ENCODE assay signal across 14 cellular contexts in the genomic region with DNA sequence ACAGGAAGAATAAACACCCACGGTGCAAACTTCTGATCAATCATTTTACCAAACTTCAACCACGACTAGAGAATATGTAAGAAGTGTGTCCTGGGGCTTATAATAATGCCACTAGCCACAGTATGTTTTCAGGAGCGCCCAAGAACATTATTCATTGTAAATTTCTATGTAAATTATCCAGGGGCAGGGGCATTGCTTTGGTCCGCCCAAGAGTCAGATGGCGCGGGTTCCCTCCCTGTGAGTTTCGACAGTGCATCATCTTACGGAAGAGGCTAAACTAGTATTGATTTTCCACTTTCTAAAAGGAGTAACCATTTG. TPM values are rescaled to one million over a fixed set of nuclear protein-coding genes. Genes with fewer than 3 reads are reported as not detected.
A peak's percentile ranks its signal among the peaks of the same experiment; 100 is the strongest.
DNase-seq lines count a peak whose midpoint lies in the region; ATAC-seq and TF ChIP-seq lines count a peak whose summit lies in the region.
"Had no signal": no experiment of that assay in that cellular context is flagged by ENCODE, and none has a peak within 500 bp of the region (broad histone marks: within the 10 kb centered on the region; RNA-seq: fewer than 3 reads in every experiment).

No MANE protein-coding gene starts in this region.

- H3K4me3 ChIP-seq in iPS DF 6.9 (ENCODE audit: low read length) = peak overlapping the region; percentile 43; the same call in 1 of the 2 replicates
- H3K4me3 ChIP-seq: left lung, SJSA1 had no signal

- no peaks in the 10 kb centered on the region for H3K9me3 Mint-ChIP-seq in T-helper 2 cell treated with Interferon-gamma antibody and Interleukin-4, amounts not matched to agents 5 μg/mL and 100 μg/mL, for 36 hours
- H3K9me3 Mint-ChIP-seq in activated CD8-positive, alpha-beta T cell treated with anti-CD3 and anti-CD28 coated beads, Interleukin-2, amount 10 ng/mL, durations not matched to agents 7 days and 5 days (ENCODE audit: insufficient read depth) = no peaks in the 10 kb centered on the region
- no peaks in the 10 kb centered on the region for H3K9me3 Mint-ChIP-seq in progenitor cell of endocrine pancreas (ENCODE audit: low read depth)

- peaks cover 82% of the 10 kb centered on the region for H3K27me3 Mint-ChIP-seq in T-helper 2 cell treated with Interferon-gamma antibody and Interleukin-4, amounts not matched to agents 5 μg/mL and 100 μg/mL, for 36 hours (ENCODE audit: low read depth)
- peaks cover 70% of the 10 kb centered on the region for H3K27me3 Mint-ChIP-seq in activated CD8-positive, alpha-beta T cell treated with anti-CD3 and anti-CD28 coated beads, Interleukin-2, amount 10 ng/mL, durations not matched to agents 7 days and 5 days (ENCODE audit: low read depth)
- H3K27me3 Mint-ChIP-seq in progenitor cell of endocrine pancreas = peaks cover 94% of the 10 kb centered on the region

- no peak for TF ChIP-seq CTCF in progenitor cell of endocrine pancreas (IDR thresholded peaks at IDR 0.05; ENCODE audit: unreplicated experiment)

- H3K27me3 ChIP-seq in iPS DF 6.9 (ENCODE audit: control insufficient read depth, insufficient read depth, low read length) = peaks cover 29% of the 10 kb centered on the region

- WGBS in iPS DF 6.9 (ENCODE audit: insufficient coverage, insufficient read length) = no CpG with 5 or more reads among the region's 8 CpGs

- H3K4me1 ChIP-seq in iPS DF 6.9 (ENCODE audit: control insufficient read depth, insufficient read depth, low read length) = peaks cover 5% of the 10 kb centered on the region; the same call in 1 of the 2 replicates

- CTCF ChIA-PET in activated CD8-positive, alpha-beta T cell treated with anti-CD3 and anti-CD28 coated beads, Interleukin-2, amount 10 ng/mL, durations not matched to agents 7 days and 5 days (lab: Charles Lee) = no interaction called here

- H3K27ac Mint-ChIP-seq in T-helper 2 cell treated with Interferon-gamma antibody and Interleukin-4, amounts not matched to agents 5 μg/mL and 100 μg/mL, for 36 hours = no peak overlapping the region
- no peak overlapping the region for H3K27ac Mint-ChIP-seq in activated CD8-positive, alpha-beta T cell treated with anti-CD3 and anti-CD28 coated beads, Interleukin-2, amount 10 ng/mL, durations not matched to agents 7 days and 5 days
- no peak overlapping the region for H3K27ac Mint-ChIP-seq in progenitor cell of endocrine pancreas

- peak overlapping the region; percentile 54 for H3K4me3 Mint-ChIP-seq in T-helper 2 cell treated with Interferon-gamma antibody and Interleukin-4, amounts not matched to agents 5 μg/mL and 100 μg/mL, for 36 hours
- H3K4me3 Mint-ChIP-seq in activated CD8-positive, alpha-beta T cell treated with anti-CD3 and anti-CD28 coated beads, Interleukin-2, amount 10 ng/mL, durations not matched to agents 7 days and 5 days = peak overlapping the region; percentile 5
- peak overlapping the region; percentile 65 for H3K4me3 Mint-ChIP-seq in progenitor cell of endocrine pancreas (ENCODE audit: low read depth)

- no peak for ATAC-seq in activated CD8-positive, alpha-beta T cell treated with anti-CD3 and anti-CD28 coated beads, Interleukin-2, amount 10 ng/mL, durations not matched to agents 7 days and 5 days
- ATAC-seq in GM18520 (IDR thresholded peaks at IDR 0.05; ENCODE audit: unreplicated experiment) (no peak), GM19035 (IDR thresholded peaks at IDR 0.05; ENCODE audit: unreplicated experiment) (no peak), HG02840 (IDR thresholded peaks at IDR 0.05; ENCODE audit: low FRiP score, unreplicated experiment) (no peak)

- POLR2A ChIA-PET in activated CD8-positive, alpha-beta T cell treated with anti-CD3 and anti-CD28 coated beads, Interleukin-2, amount 10 ng/mL, durations not matched to agents 7 days and 5 days (lab: Charles Lee) = no interaction called here

- H3K4me1 Mint-ChIP-seq in T-helper 2 cell treated with Interferon-gamma antibody and Interleukin-4, amounts not matched to agents 5 μg/mL and 100 μg/mL, for 36 hours (ENCODE audit: low read depth) = peaks cover 8% of the 10 kb centered on the region
- peaks cover 16% of the 10 kb centered on the region for H3K4me1 Mint-ChIP-seq in activated CD8-positive, alpha-beta T cell treated with anti-CD3 and anti-CD28 coated beads, Interleukin-2, amount 10 ng/mL, durations not matched to agents 7 days and 5 days (ENCODE audit: low read depth)
- peaks cover 20% of the 10 kb centered on the region for H3K4me1 Mint-ChIP-seq in progenitor cell of endocrine pancreas (ENCODE audit: low read depth)

- no peak overlapping the region for H3K27ac ChIP-seq in iPS DF 6.9 (ENCODE audit: low read length)
- H3K27ac ChIP-seq: left lung, SJSA1 had no signal

- no peaks in the 10 kb centered on the region for H3K36me3 ChIP-seq in iPS DF 6.9 (ENCODE audit: control insufficient read depth, insufficient read depth, low read length)
- H3K36me3 ChIP-seq: left lung, SJSA1 had no signal

- no peaks in the 10 kb centered on the region for H3K36me3 Mint-ChIP-seq in T-helper 2 cell treated with Interferon-gamma antibody and Interleukin-4, amounts not matched to agents 5 μg/mL and 100 μg/mL, for 36 hours (ENCODE audit: low read depth)
- peaks cover 3% of the 10 kb centered on the region for H3K36me3 Mint-ChIP-seq in activated CD8-positive, alpha-beta T cell treated with anti-CD3 and anti-CD28 coated beads, Interleukin-2, amount 10 ng/mL, durations not matched to agents 7 days and 5 days (ENCODE audit: low read depth)
- H3K36me3 Mint-ChIP-seq in progenitor cell of endocrine pancreas (ENCODE audit: insufficient read depth) = no peaks in the 10 kb centered on the region

- H3K9me3 ChIP-seq in iPS DF 6.9 (ENCODE audit: control insufficient read depth, insufficient read depth, low read length) = no peaks in the 10 kb centered on the region
- H3K9me3 ChIP-seq: left lung, SJSA1 had no signal

- no peak for DNase-seq in T-helper 2 cell treated with Interferon-gamma antibody and Interleukin-4, amounts not matched to agents 5 μg/mL and 100 μg/mL, for 36 hours (ENCODE audit: low spot score)
- no peak for DNase-seq in T-helper 2 cell
- no peak for DNase-seq in activated CD8-positive, alpha-beta T cell treated with anti-CD3 and anti-CD28 coated beads, Interleukin-2, amount 10 ng/mL, durations not matched to agents 7 days and 5 days
- no peak for DNase-seq in iPS DF 6.9 (ENCODE audit: low read depth, low spot score)
- DNase-seq in progenitor cell of endocrine pancreas (ENCODE audit: low spot score, unreplicated experiment) = no peak
- DNase-seq: ACHN, NCI-H524 treated with DMSO at 0.1 percent for 48 hours had no signal

RNA-seq across cellular contexts. Expression of a gene that starts 10.6 kb away (rescaled TPM):
- total RNA-seq in activated CD8-positive, alpha-beta T cell treated with anti-CD3 and anti-CD28 coated beads, Interleukin-2, amount 10 ng/mL, durations not matched to agents 7 days and 5 days = not detected
- total RNA-seq in progenitor cell of endocrine pancreas = 1.4 and 1.5 TPM in 2 replicates
- total RNA-seq: bronchial epithelial cell, left lung, MCF 10A, SJSA1 had no signal

Comparison
In these comparisons a context has a peak if more than half of its experiments do, and no peak if none do; other contexts are left out.
1. H3K4me3 Mint-ChIP-seq: peak in every context shown above with its lines; median percentile 65 in progenitor cell of endocrine pancreas; 54 in T-helper 2 cell treated with Interferon-gamma antibody and Interleukin-4, amounts not matched to agents 5 μg/mL and 100 μg/mL, for 36 hours; 5 in activated CD8-positive, alpha-beta T cell treated with anti-CD3 and anti-CD28 coated beads, Interleukin-2, amount 10 ng/mL, durations not matched to agents 7 days and 5 days.